Comparison of ENCODE assay signal across 15 cellular contexts in genomic region chr13:100301418-100301817, GRCh38.
DNase-seq lines count a peak whose midpoint lies in the region; ATAC-seq and TF ChIP-seq lines count a peak whose summit lies in the region.
"Had no signal": no experiment of that assay in that cellular context is flagged by ENCODE, and none has a peak within 500 bp of the region (broad histone marks: within the 10 kb centered on the region; RNA-seq: fewer than 3 reads in every experiment).

No MANE protein-coding gene starts in this region.

- DNase-seq in NCI-H345 (lab: John Stamatoyannopoulos, UW) (peak; percentile 54), NCI-H345 treated with DMSO at 0.1 percent for 48 hours (lab: John Stamatoyannopoulos, UW; ENCODE audit: unreplicated experiment) (no peak), NCI-H2227 (lab: John Stamatoyannopoulos, UW; ENCODE audit: unreplicated experiment) (peak; percentile 70), cardiac fibroblast (ENCODE audit: low read depth in 2 of 2) (peak; percentile 6 to 14), retina (peak; percentile 34)
- no peak for DNase-seq in activated effector memory CD4-positive, alpha-beta T cell treated with Interleukin-2 at 50 U/mL for 16 hours
- DNase-seq: activated CD4-positive, alpha-beta T cell treated with anti-CD3 and anti-CD28 coated beads for 1 hour; activated T-cell treated with anti-CD3 and anti-CD28 coated beads for 4 hours; endodermal cell; Karpas-422; naive B cell; stimulated activated CD4-positive, alpha-beta T cell treated with anti-CD3 and anti-CD28 coated beads, Interleukin-2, amount 100 ng/mL, for 48 hours had no signal

- ATAC-seq in HG03521 (IDR thresholded peaks at IDR 0.05; ENCODE audit: unreplicated experiment) (no peak), HG03280 (IDR thresholded peaks at IDR 0.05; ENCODE audit: unreplicated experiment) (no peak)
- ATAC-seq: stimulated activated effector memory CD8-positive, alpha-beta T cell treated with anti-CD3 and anti-CD28 coated beads, Interleukin-12 subunit alpha, Interleukin-12 subunit beta, amount 100 ng/mL, for 72 hours had no signal

- H3K4me3 ChIP-seq in cardiac fibroblast (replicated peaks in 1 of 2; ENCODE audit: low read depth in 2 of 2, low read length in 2 of 2), result no peak overlapping the region

- no peak for TF ChIP-seq CTCF in cardiac fibroblast (IDR thresholded peaks at IDR 0.05; ENCODE audit: low read depth, low read length)

Comparison
In these comparisons a context has a peak if more than half of its experiments do, and no peak if none do; other contexts are left out.
1. DNase-seq: peak in NCI-H345 (single experiment), NCI-H2227 (single experiment), cardiac fibroblast (2 of 2) and retina (single experiment); none in NCI-H345 treated with DMSO at 0.1 percent for 48 hours (single experiment) and activated effector memory CD4-positive, alpha-beta T cell treated with Interleukin-2 at 50 U/mL for 16 hours (single experiment).